ENCODE assay signal across 8 cellular contexts in genomic region chr18:58864146-58865008, GRCh38. TPM values are rescaled to one million over a fixed set of nuclear protein-coding genes. Genes with fewer than 3 reads are reported as not detected.
DNase-seq lines count a peak whose midpoint lies in the region; ATAC-seq, FAIRE-seq and TF ChIP-seq lines count a peak whose summit lies in the region.

Gene ZNF532 (plus strand): TSS chr18:58864877. CDS start in a region left out here.

- H3K27me3 Mint-ChIP-seq in T-helper 1 cell treated with Interleukin-12 subunit alpha and Interleukin-12 subunit beta and Interleukin-4 antibody, amounts not matched to agents 30 μg/mL and 1 μg/mL, for 36 hours (ENCODE audit: low read depth) = peaks cover 77% of the 10 kb centered on the region

- H3K36me3 Mint-ChIP-seq in T-helper 1 cell treated with Interleukin-12 subunit alpha and Interleukin-12 subunit beta and Interleukin-4 antibody, amounts not matched to agents 30 μg/mL and 1 μg/mL, for 36 hours (ENCODE audit: low read depth) = no peaks in the 10 kb centered on the region

- no peaks in the 10 kb centered on the region for H3K9me3 Mint-ChIP-seq in T-helper 1 cell treated with Interleukin-12 subunit alpha and Interleukin-12 subunit beta and Interleukin-4 antibody, amounts not matched to agents 30 μg/mL and 1 μg/mL, for 36 hours

- FAIRE-seq in pancreas (lab: Jason Lieb, UNC) = no peak

- H3K4me1 Mint-ChIP-seq in T-helper 1 cell treated with Interleukin-12 subunit alpha and Interleukin-12 subunit beta and Interleukin-4 antibody, amounts not matched to agents 30 μg/mL and 1 μg/mL, for 36 hours (ENCODE audit: low read depth) = no peaks in the 10 kb centered on the region

- no peaks in the 10 kb centered on the region for H3K36me3 ChIP-seq in pancreas

- H3K9me3 ChIP-seq in pancreas = no peaks in the 10 kb centered on the region

- ATAC-seq in left cardiac atrium (peak; percentile 39 to 53), pancreas (peak in 3 of 4 donors; percentile 42 to 71 (median 62)), HG03097 (IDR thresholded peaks at IDR 0.05; ENCODE audit: low FRiP score, unreplicated experiment) (no peak), GM21528 (IDR thresholded peaks at IDR 0.05; ENCODE audit: low FRiP score, unreplicated experiment) (no peak)

- WGBS in pancreas, 2 donors = 78 to 81% methylated on average over 15 to 17 of the region's 17 CpGs

- peak within 1 kb of the TSS; percentile 94 for H3K27ac ChIP-seq in angular gyrus (ENCODE audit: low read depth, low read length)
- peak within 1 kb of the TSS in 3 of 4 donors; percentile 70 to 80 (median 80) for H3K27ac ChIP-seq in pancreas

- no peak for TF ChIP-seq CTCF in pancreas (IDR thresholded peaks at IDR 0.05)

- DNase-seq in T-helper 1 cell = no peak
- peak; percentile 80 for DNase-seq in NCI-H2196 (lab: John Stamatoyannopoulos, UW; ENCODE audit: unreplicated experiment)
- peak; percentile 36 for DNase-seq in left cardiac atrium
- DNase-seq in pancreas = peak in 1 of 6 donors; percentile 41

- no peaks in the 10 kb centered on the region for H3K27me3 ChIP-seq in pancreas

- peak within 1 kb of the TSS in 2 of 4 donors; percentile 20 to 42 for H3K4me3 ChIP-seq in pancreas

- no peaks in the 10 kb centered on the region for H3K4me1 ChIP-seq in pancreas

- H3K27ac Mint-ChIP-seq in T-helper 1 cell treated with Interleukin-12 subunit alpha and Interleukin-12 subunit beta and Interleukin-4 antibody, amounts not matched to agents 30 μg/mL and 1 μg/mL, for 36 hours = no peak within 1 kb of the TSS

- intact Hi-C loops in left cardiac atrium (cut with DNase I) (loop anchor here (5.0 to 10.0 kb wide), 4 partner anchors 77 to 198 kb away; no protein-coding TSS in a partner anchor), pancreas (cut with DNase I) (no loop called here)

- H3K4me3 Mint-ChIP-seq in T-helper 1 cell treated with Interleukin-12 subunit alpha and Interleukin-12 subunit beta and Interleukin-4 antibody, amounts not matched to agents 30 μg/mL and 1 μg/mL, for 36 hours = peak within 1 kb of the TSS; percentile 25

RNA-seq across cellular contexts. Expression of gene ZNF532, which starts in this region (rescaled TPM):
- total RNA-seq in left cardiac atrium (10 to 100 TPM; 56.8 to 57.9 TPM), pancreas (10 to 100 TPM in 2 of 6 donors, 1 to 10 TPM in 4; 6.3 to 21.2 (median 8.8) TPM)
- polyA plus RNA-seq in pancreas = 10 to 100 TPM in 1 of 2 donors, 1 to 10 TPM in 1; 5.7 to 11.8 TPM

Comparison
In these comparisons a context has a peak if more than half of its experiments do, and no peak if none do; other contexts are left out.
1. DNase-seq: peak in NCI-H2196 (single experiment) and left cardiac atrium (single experiment); none in T-helper 1 cell (0 of 5).
2. ATAC-seq: peak in left cardiac atrium (2 of 2) and pancreas (3 of 4); none in HG03097 (single experiment) and GM21528 (single experiment).
3. intact Hi-C loops: an anchor here in left cardiac atrium (5.0 to 10.0 kb wide); none called in pancreas.